Comparison of ENCODE assay signal across 26 cellular contexts in genomic region chr13:47671762-47672161, GRCh38.
"Had no signal": no experiment of that assay in that cellular context is flagged by ENCODE, and none has a peak within 500 bp of the region (broad histone marks: within the 10 kb centered on the region; RNA-seq: fewer than 3 reads in every experiment).

No MANE protein-coding gene starts in this region.

- ATAC-seq: esophagus mucosa; naive thymus-derived CD8-positive, alpha-beta T cell; stimulated activated naive B cell treated with anti-CD40 and anti-IgM and Interleukin-4, amounts not matched to agents 10 μg/mL and 1 μg/mL and 100 μg/mL, for 72 hours had no signal

- H3K4me3 ChIP-seq: breast epithelium, right lobe of liver, stomach, thyroid gland, upper lobe of left lung had no signal

- H3K36me3 ChIP-seq: breast epithelium, right lobe of liver, stomach, thyroid gland, upper lobe of left lung had no signal

- H3K27ac ChIP-seq: right lobe of liver, thyroid gland, upper lobe of left lung had no signal

- H3K4me1 ChIP-seq: breast epithelium, right lobe of liver, stomach, thyroid gland had no signal

- H3K27me3 ChIP-seq: breast epithelium, right lobe of liver, stomach, thyroid gland, upper lobe of left lung had no signal

- H3K9me3 ChIP-seq: breast epithelium, right lobe of liver, stomach, thyroid gland, upper lobe of left lung had no signal

- DNase-seq: activated CD4-positive, alpha-beta memory T cell treated with anti-CD3 and anti-CD28 coated beads for 36 hours; activated CD4-positive, alpha-beta T cell treated with anti-CD3 and anti-CD28 coated beads, Interleukin-2, amount 10 ng/mL, durations not matched to agents 24 days and 14 days; activated CD4-positive, CD25-positive, alpha-beta regulatory T cell treated with anti-CD3 and anti-CD28 coated beads, Interleukin-2, amount 50 U/mL, for 72 hours; activated CD8-positive, alpha-beta memory T cell treated with anti-CD3 and anti-CD28 coated beads, Interleukin-2, amount 50 U/mL, for 48 hours; activated gamma-delta T cell treated with Interleukin-2 at 50 U/mL for 16 hours; activated naive CD4-positive, alpha-beta T cell treated with anti-CD3 and anti-CD28 coated beads, Interleukin-2, amount 50 U/mL, for 16 hours; activated T-cell treated with anti-CD3 and anti-CD28 coated beads, Interleukin-2, amount 50 U/mL, for 24 hours; amygdala; endodermal cell; foreskin melanocyte; islet precursor cell; mammary epithelial cell; naive thymus-derived CD8-positive, alpha-beta T cell; nucleus accumbens; right lobe of liver; small intestine; stimulated activated CD4-positive, alpha-beta T cell treated with anti-CD3 and anti-CD28 coated beads, Interleukin-1b, Interleukin-23, amount 100 ng/mL, for 48 hours; stimulated activated CD4-positive, alpha-beta T cell treated with anti-CD3 and anti-CD28 coated beads, Interleukin-4, amount 100 ng/mL, for 4 hours; stimulated activated naive B cell treated with anti-CD40 and anti-IgM and Interleukin-4, amounts not matched to agents 10 μg/mL and 1 μg/mL and 100 μg/mL, for 72 hours; stomach; SW 1271; T-helper 9 cell; thyroid gland; upper lobe of left lung had no signal
